8 cellular contexts compared by ENCODE assay signal in the genomic region with DNA sequence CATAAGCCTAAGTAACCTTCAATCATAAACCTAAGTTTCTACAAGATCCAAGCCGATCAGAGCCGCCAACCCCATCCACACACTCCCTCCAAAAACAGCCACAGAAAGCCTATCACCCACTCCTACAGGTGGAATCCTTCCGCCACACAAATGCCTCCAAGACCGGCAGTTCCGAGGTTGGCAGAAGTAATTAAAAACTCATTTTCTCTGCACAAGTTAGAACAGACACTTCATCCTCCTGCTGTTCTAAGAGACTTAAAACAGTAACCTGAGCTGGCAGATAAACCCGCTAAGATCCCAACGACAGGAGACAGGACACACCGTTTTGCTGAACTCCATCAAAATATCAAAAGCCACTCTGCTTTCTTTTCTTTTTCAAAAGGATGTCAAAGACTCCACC. TPM values are rescaled to one million over a fixed set of nuclear protein-coding genes. Genes with fewer than 3 reads are reported as not detected.
DNase-seq lines count a peak whose midpoint lies in the region; ATAC-seq, FAIRE-seq and TF ChIP-seq lines count a peak whose summit lies in the region.

No MANE protein-coding gene starts in this region.

- H3K4me2 ChIP-seq in H1 (ENCODE audit: insufficient read depth in 1 of 2, low read depth in 2 of 2, low read length in 2 of 2) (peak overlapping the region; percentile 67 to 100), osteoblast (ENCODE audit: insufficient read depth, low read length) (peak overlapping the region; percentile 90)

- no peak overlapping the region for H2BK120ac ChIP-seq in H1 (replicated peaks; ENCODE audit: low read depth, low read length)

- H2BK15ac ChIP-seq in H1 (ENCODE audit: low read length), result no peak overlapping the region

- TF ChIP-seq EP300 in H1 (IDR thresholded peaks at IDR 0.05; ENCODE audit: borderline replicate concordance in 1 of 2, low read depth in 2 of 2, low read length in 2 of 2), result no peak

- H3K14ac ChIP-seq in H1 (ENCODE audit: insufficient read length), result no peak overlapping the region

- H3K4me1 ChIP-seq in ES-I3 (ENCODE audit: insufficient read depth, low read length) (peaks cover 18% of the 10 kb centered on the region), H1 (replicated peaks in 1 of 4; ENCODE audit: control insufficient read depth in 3 of 4, insufficient read depth in 4 of 4, low read length in 3 of 4) (peaks cover 14 to 21% (median 17%) of the 10 kb centered on the region in 4 experiments), osteoblast (ENCODE audit: insufficient read depth, low read length) (peaks cover 32% of the 10 kb centered on the region)

- H3K9ac ChIP-seq in ES-I3 (ENCODE audit: low read depth, low read length) (peak overlapping the region; percentile 64; the same call in 1 of the 2 replicates), H1 (replicated peaks in 1 of 4; ENCODE audit: extremely low read depth in 1 of 4, low read depth in 3 of 4, low read length in 3 of 4) (no peak overlapping the region; a peak in 2 of 7 replicates)

- no peak overlapping the region for H3K23ac ChIP-seq in H1 (ENCODE audit: insufficient read length)

- H4K91ac ChIP-seq in H1 (replicated peaks; ENCODE audit: insufficient read length, low read length), result no peak overlapping the region

- peak; percentile 55 for DNase-seq in NCI-H1105 treated with DMSO at 0.1 percent for 48 hours (lab: John Stamatoyannopoulos, UW)
- DNase-seq in H1 (ENCODE audit: low read depth in 1 of 2, low spot score in 2 of 2), result no peak
- DNase-seq in osteoblast (ENCODE audit: insufficient read length, low spot score, missing footprints), result no peak
- DNase-seq in NCI-H128 (lab: John Stamatoyannopoulos, UW; ENCODE audit: unreplicated experiment), result no peak

- H3K36me3 ChIP-seq in ES-I3 (ENCODE audit: insufficient read depth, low read length), result peaks cover 34% of the 10 kb centered on the region
- peaks cover 33 to 58% (median 44%) of the 10 kb centered on the region in 4 experiments for H3K36me3 ChIP-seq in H1 (ENCODE audit: control insufficient read depth in 2 of 4, insufficient read depth in 4 of 4, low read length in 3 of 4)
- H3K36me3 ChIP-seq in osteoblast (ENCODE audit: insufficient read depth, low read length), result peaks cover 31% of the 10 kb centered on the region

- H3K79me2 ChIP-seq in H1 (ENCODE audit: control insufficient read depth in 1 of 2, insufficient read depth in 2 of 2, low read length in 2 of 2) (peaks cover 24 to 71% of the 10 kb centered on the region in 2 experiments), osteoblast (ENCODE audit: insufficient read depth, low read length) (peaks cover 36% of the 10 kb centered on the region)

- WGBS in H1 (ENCODE audit: extremely low coverage in 1 of 2, insufficient coverage in 1 of 2, insufficient read length in 1 of 2, insufficient replicate concordance in 2 of 2, low coverage in 1 of 2, low lambda C conversion rate in 2 of 2, missing lambda C conversion rate in 1 of 2), 2 experiments, result 51% methylated on average over 8 of the region's 8 CpGs; no CpG with 5 or more reads in 1 of the 2 experiments

- H2AFZ ChIP-seq in H1 (ENCODE audit: low read length), result no peak overlapping the region
- H2AFZ ChIP-seq in osteoblast (ENCODE audit: low read length), result no peak overlapping the region

- no peak overlapping the region for H2AK5ac ChIP-seq in H1 (ENCODE audit: low read depth, low read length)

- no peak overlapping the region for H4K5ac ChIP-seq in H1 (ENCODE audit: insufficient read length, low read depth, low read length)

- no peak overlapping the region for H4K8ac ChIP-seq in H1 (ENCODE audit: extremely low read depth, insufficient read depth, low read length)

- H2BK20ac ChIP-seq in H1 (ENCODE audit: low read length), result no peak overlapping the region

- H3K56ac ChIP-seq in H1 (replicated peaks; ENCODE audit: insufficient read length, low read depth, low read length), result no peak overlapping the region

- H4K20me1 ChIP-seq in H1 (replicated peaks in 1 of 2; ENCODE audit: control insufficient read depth in 1 of 2, insufficient read depth in 2 of 2, low read length in 2 of 2) (peaks cover 19 to 45% of the 10 kb centered on the region in 2 experiments), osteoblast (ENCODE audit: insufficient read depth, low read length) (peaks cover 16% of the 10 kb centered on the region)

- no peak for TF ChIP-seq POLR2A in H1 (IDR thresholded peaks at IDR 0.05; ENCODE audit: control extremely low read depth in 1 of 2, low read depth in 2 of 2, low read length in 2 of 2)

- H3K27ac ChIP-seq in H1 (ENCODE audit: low read depth, low read length) (no peak overlapping the region), osteoblast (ENCODE audit: low read depth, low read length) (no peak overlapping the region)

- no peak overlapping the region for H3K4ac ChIP-seq in H1 (replicated peaks; ENCODE audit: insufficient read length, low read depth, low read length)

- no peaks in the 10 kb centered on the region for H3K9me3 ChIP-seq in ES-I3 (ENCODE audit: control insufficient read depth, insufficient read depth, low read length)
- H3K9me3 ChIP-seq in H1 (ENCODE audit: insufficient read depth in 2 of 2, low read depth in 1 of 2, low read length in 1 of 2), result no peaks in the 10 kb centered on the region
- no peaks in the 10 kb centered on the region for H3K9me3 ChIP-seq in osteoblast (ENCODE audit: low read depth, low read length)

- H3K4me3 ChIP-seq in H1 (ENCODE audit: extremely low read depth in 1 of 4, insufficient read depth in 2 of 4, low read depth in 3 of 4, low read length in 4 of 4) (peak overlapping the region in 3 of 4 experiments; percentile 34 to 90 (median 84); a peak in 4 of 8 replicates), osteoblast (ENCODE audit: insufficient read depth, low read length) (no peak overlapping the region)

- peaks cover 13% of the 10 kb centered on the region for H3K23me2 ChIP-seq in H1 (ENCODE audit: low read depth, low read length)

- no peak overlapping the region for H2BK5ac ChIP-seq in H1 (ENCODE audit: low read depth, low read length)

- CTCF ChIA-PET in H1 (lab: Charles Lee; ENCODE audit: partially characterized antibody), result interaction anchor here (0.9 to 3.1 kb wide), 16 partner anchors 11 to 322 kb away, joined by 3 to 11 read pairs (median 3); no protein-coding TSS in a partner anchor

- POLR2A ChIA-PET in H1 (lab: Charles Lee; ENCODE audit: partially characterized antibody), result interaction anchor here (0.6 to 5.8 kb wide), 18 partner anchors 9 to 307 kb away, joined by 3 to 216 read pairs (median 6); no protein-coding TSS in a partner anchor

- TF ChIP-seq CTCF in H1 (IDR thresholded peaks at IDR 0.05; ENCODE audit: control extremely low read depth in 1 of 3, insufficient read depth in 1 of 3, low read depth in 1 of 3, low read length in 3 of 3), result no peak
- TF ChIP-seq CTCF in osteoblast (IDR thresholded peaks at IDR 0.05; ENCODE audit: extremely low read depth, low read depth, low read length), result no peak

- no peak overlapping the region for H3K18ac ChIP-seq in H1 (ENCODE audit: extremely low read depth, low read length)

- no peak for TF ChIP-seq RAD21 in H1 (IDR thresholded peaks at IDR 0.05 in 1 of 2, conservative IDR thresholded peaks at IDR 0.05 in 1 of 2; ENCODE audit: low read depth in 2 of 2, low read length in 2 of 2)

- peaks cover 28% of the 10 kb centered on the region for H3K79me1 ChIP-seq in H1 (ENCODE audit: low read depth, low read length)

- ATAC-seq in HG03565 (IDR thresholded peaks at IDR 0.05; ENCODE audit: unreplicated experiment) (no peak), HG03095 (IDR thresholded peaks at IDR 0.05; ENCODE audit: unreplicated experiment) (no peak), GM18502 (IDR thresholded peaks at IDR 0.05; ENCODE audit: poor library complexity, unreplicated experiment) (no peak)

- H2BK12ac ChIP-seq in H1 (ENCODE audit: low read depth, low read length), result no peak overlapping the region

- no peak for FAIRE-seq in H1 (lab: Jason Lieb, UNC)

- H3K27me3 ChIP-seq in H1 (replicated peaks in 1 of 4; ENCODE audit: control insufficient read depth in 3 of 4, extremely low read depth in 1 of 4, insufficient read depth in 3 of 4, low read length in 3 of 4), result no peaks in the 10 kb centered on the region
- H3K27me3 ChIP-seq in osteoblast (ENCODE audit: insufficient read depth, low read length), result no peaks in the 10 kb centered on the region

TF ChIP-seq in H1, 55 proteins besides CTCF, POLR2A, EP300 and RAD21:
- TF ChIP-seq MAX (IDR thresholded peaks at IDR 0.05) (no peak), EZH2 (IDR thresholded peaks at IDR 0.05; ENCODE audit: low read depth, low read length, severe bottlenecking) (no peak)

RNA-seq across cellular contexts. Expression of gene SSBP3, which starts 2.8 kb away (rescaled TPM):
- total RNA-seq in H1 (2021; fragmentation: NEBNext Ultra II Directional; extraction: Animal tissue kit (Norgen Biotek cat#: 25700)), result 133 and 134 TPM in 2 replicates
- polyA plus RNA-seq in H1 (2011; rRNA removed), result 99.7 and 126 TPM in 2 replicates
- polyA plus RNA-seq in H1 (2011; cell fraction: cytosol; rRNA removed), result 76.0 TPM
- polyA plus RNA-seq in H1 (2011; cell fraction: nucleus; rRNA removed), result 114 TPM
- 108 to 113 TPM (median 112 TPM) in 4 replicates for polyA plus RNA-seq in H1 (2012, experiment 1 of 2)
- polyA plus RNA-seq in H1 (2012, experiment 2 of 2), result 86.8 TPM
- 131 TPM for polyA plus RNA-seq in H1 (2013, experiment 1 of 2)
- 128 TPM for polyA plus RNA-seq in H1 (2013, experiment 2 of 2)
- 35.3 and 44.7 TPM in 2 replicates for polyA minus RNA-seq in H1 (2011; rRNA and poly(A)+ RNA removed)
- polyA minus RNA-seq in H1 (2011; cell fraction: cytosol; rRNA and poly(A)+ RNA removed), result 39.1 TPM
- polyA minus RNA-seq in H1 (2011; cell fraction: nucleus; rRNA and poly(A)+ RNA removed), result 26.8 TPM
- 14.5 and 18.3 TPM in 2 replicates for total RNA-seq in osteoblast
